ENCODE assay signal across 35 cellular contexts in genomic region chr9:130366072-130366471, GRCh38.
"Had no signal": no experiment of that assay in that cellular context is flagged by ENCODE, and none has a peak within 500 bp of the region (broad histone marks: within the 10 kb centered on the region; RNA-seq: fewer than 3 reads in every experiment).

No MANE protein-coding gene starts in this region.

- DNase-seq: Karpas-422, Kasumi-1, MG63, MM.1S, MV-4-11, NCI-H1048, NCI-H1092, NCI-H1092 treated with DMSO at 0.1 percent for 48 hours, NCI-H1105, NCI-H1105 treated with DMSO at 0.1 percent for 48 hours, NCI-H1417, NCI-H1417 treated with DMSO at 0.1 percent for 48 hours, NCI-H1436, NCI-H1436 treated with DMSO at 0.1 percent for 48 hours, NCI-H146, NCI-H1694, NCI-H1694 treated with DMSO at 0.1 percent for 48 hours, NCI-H187, NCI-H187 treated with DMSO at 0.1 percent for 48 hours, NCI-H1930, NCI-H2029, NCI-H2029 treated with DMSO at 0.1 percent for 48 hours, NCI-H2081, NCI-H2081 treated with DMSO at 0.1 percent for 48 hours, NCI-H2107, NCI-H2171, NCI-H2171 treated with DMSO at 0.1 percent for 48 hours, NCI-H2227 treated with DMSO at 0.1 percent for 48 hours, NCI-H226, NCI-H345, NCI-H446, NCI-H446 treated with DMSO at 0.1 percent for 48 hours, NCI-H510A, NCI-H510A treated with DMSO at 0.1 percent for 48 hours, NCI-H524 had no signal

- H3K27me3 ChIP-seq: MG63 had no signal

- H3K9me3 ChIP-seq: MG63 had no signal

- H3K4me3 ChIP-seq: MG63 had no signal

- H3K36me3 ChIP-seq: MG63 had no signal
